8 cellular contexts compared by ENCODE assay signal in the genomic region with DNA sequence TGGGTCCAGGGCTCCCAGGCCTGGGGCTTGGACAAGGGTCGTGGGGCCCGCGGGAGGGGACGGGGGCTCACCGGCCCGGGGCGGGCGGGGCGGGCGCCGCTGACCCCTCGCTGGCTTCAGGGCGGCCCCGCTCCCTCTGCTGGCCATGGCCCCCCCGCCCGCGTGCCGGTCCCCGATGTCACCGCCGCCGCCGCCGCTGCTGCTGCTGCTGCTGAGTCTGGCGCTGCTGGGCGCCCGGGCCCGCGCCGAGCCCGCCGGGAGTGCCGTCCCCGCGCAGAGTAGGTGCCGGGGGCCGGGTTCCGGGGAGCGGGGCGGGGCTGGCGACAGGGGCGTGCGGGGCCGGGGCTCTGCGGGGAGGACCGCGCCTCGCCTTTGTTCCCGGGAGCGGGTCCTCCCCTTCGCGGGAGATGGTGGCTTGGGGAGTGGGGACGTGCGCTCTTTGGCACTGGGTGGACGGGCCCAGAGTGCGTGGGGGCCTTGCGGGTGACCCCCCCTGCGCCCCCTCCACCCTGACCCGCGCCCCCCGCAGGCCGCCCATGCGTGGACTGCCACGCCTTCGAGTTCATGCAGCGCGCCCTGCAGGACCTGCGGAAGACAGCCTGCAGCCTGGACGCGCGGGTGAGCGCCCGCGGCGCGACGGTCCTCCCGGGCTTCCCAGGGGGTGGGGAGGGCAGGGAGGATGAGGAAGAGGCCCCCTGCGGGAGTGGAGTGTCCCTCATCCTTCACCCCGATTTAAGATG. TPM values are rescaled to one million over a fixed set of nuclear protein-coding genes. Genes with fewer than 3 reads are reported as not detected.
DNase-seq lines count a peak whose midpoint lies in the region; ATAC-seq and TF ChIP-seq lines count a peak whose summit lies in the region.

No MANE protein-coding gene starts in this region.

- peaks cover 20% of the 10 kb centered on the region for H3K27me3 Mint-ChIP-seq in activated CD4-positive, alpha-beta memory T cell treated with anti-CD3 and anti-CD28 coated beads for 36 hours
- H3K27me3 Mint-ChIP-seq in natural killer cell (ENCODE audit: low read depth in 2 of 2), result peaks cover 23 to 24% of the 10 kb centered on the region in 2 donors

- H3K36me3 ChIP-seq in esophagus (ENCODE audit: control insufficient read depth in 2 of 2, insufficient read depth in 2 of 2, low read length in 1 of 2), result no peaks in the 10 kb centered on the region

- DNase-seq in activated CD4-positive, alpha-beta memory T cell treated with anti-CD3 and anti-CD28 coated beads for 36 hours, result peak; percentile 44
- DNase-seq in natural killer cell, result peak; percentile 31
- no peak for DNase-seq in NCI-H2029 (lab: John Stamatoyannopoulos, UW)
- DNase-seq in MV-4-11 (lab: John Stamatoyannopoulos, UW), result no peak

- no peaks in the 10 kb centered on the region for H3K9me3 Mint-ChIP-seq in activated CD4-positive, alpha-beta memory T cell treated with anti-CD3 and anti-CD28 coated beads for 36 hours
- no peaks in the 10 kb centered on the region for H3K9me3 Mint-ChIP-seq in natural killer cell

- POLR2A ChIA-PET in activated CD4-positive, alpha-beta memory T cell treated with anti-CD3 and anti-CD28 coated beads for 36 hours (lab: Charles Lee), result no interaction called here

- peaks cover 4% of the 10 kb centered on the region for H3K4me1 Mint-ChIP-seq in activated CD4-positive, alpha-beta memory T cell treated with anti-CD3 and anti-CD28 coated beads for 36 hours (ENCODE audit: low read depth)
- H3K4me1 Mint-ChIP-seq in natural killer cell, result no peaks in the 10 kb centered on the region

- no peak overlapping the region for H3K27ac ChIP-seq in esophagus (ENCODE audit: low read depth in 2 of 2, low read length in 1 of 2)

- H3K4me3 Mint-ChIP-seq in activated CD4-positive, alpha-beta memory T cell treated with anti-CD3 and anti-CD28 coated beads for 36 hours, result peak overlapping the region; percentile 63
- H3K4me3 Mint-ChIP-seq in natural killer cell, result peak overlapping the region; percentile 80

- no peak overlapping the region for H3K27ac Mint-ChIP-seq in activated CD4-positive, alpha-beta memory T cell treated with anti-CD3 and anti-CD28 coated beads for 36 hours
- H3K27ac Mint-ChIP-seq in natural killer cell, result no peak overlapping the region

- whole genome bisulfite sequencing in esophagus, 2 donors, result 1 to 2% methylated on average over 50 to 80 of the region's 80 CpGs

- intact Hi-C loops in activated CD4-positive, alpha-beta memory T cell treated with anti-CD3 and anti-CD28 coated beads for 36 hours (cut with micrococcal nuclease), result no loop called here
- intact Hi-C loops in natural killer cell (cut with micrococcal nuclease), result no loop called here

- peak; percentile 50 for ATAC-seq in GM18502 (IDR thresholded peaks at IDR 0.05; ENCODE audit: poor library complexity, unreplicated experiment)
- ATAC-seq in HG03342 (IDR thresholded peaks at IDR 0.05; ENCODE audit: unreplicated experiment), result peak; percentile 19
- ATAC-seq in natural killer cell, result peak; percentile 45 to 68 (median 63)
- no peak for ATAC-seq in HG03457 (IDR thresholded peaks at IDR 0.05; ENCODE audit: unreplicated experiment)

- no peak for TF ChIP-seq CTCF in natural killer cell (IDR thresholded peaks at IDR 0.05)

- peaks cover 10 to 12% of the 10 kb centered on the region in 2 donors for H3K4me1 ChIP-seq in esophagus (ENCODE audit: control insufficient read depth in 2 of 2, insufficient read depth in 2 of 2, low read length in 1 of 2)

- CTCF ChIA-PET in activated CD4-positive, alpha-beta memory T cell treated with anti-CD3 and anti-CD28 coated beads for 36 hours (lab: Charles Lee), result no interaction called here

- H3K27me3 ChIP-seq in esophagus (ENCODE audit: control insufficient read depth in 1 of 2, insufficient read depth in 2 of 2, low read length in 2 of 2), result peaks cover 0 to 18% of the 10 kb centered on the region in 2 donors

- H3K9me3 ChIP-seq in esophagus (ENCODE audit: control insufficient read depth in 2 of 2, insufficient read depth in 1 of 2, low read depth in 1 of 2, low read length in 1 of 2), result no peaks in the 10 kb centered on the region

- H3K36me3 Mint-ChIP-seq in activated CD4-positive, alpha-beta memory T cell treated with anti-CD3 and anti-CD28 coated beads for 36 hours, result no peaks in the 10 kb centered on the region
- H3K36me3 Mint-ChIP-seq in natural killer cell, result no peaks in the 10 kb centered on the region

- peak overlapping the region; percentile 58 to 66 for H3K4me3 ChIP-seq in esophagus (ENCODE audit: low read depth in 1 of 2, low read length in 2 of 2)

RNA-seq across cellular contexts. Expression of a gene that starts 16.8 kb away (rescaled TPM):
- under 1 TPM; 0.19 to 0.29 TPM for total RNA-seq in activated CD4-positive, alpha-beta memory T cell treated with anti-CD3 and anti-CD28 coated beads for 36 hours
- polyA plus RNA-seq in esophagus, result under 1 TPM in 1 of 2 donors, not detected in 1; 0.02 TPM
- total RNA-seq in natural killer cell, result not detected

RNA-seq across cellular contexts. Expression of a gene that starts 33.6 kb away (rescaled TPM):
- total RNA-seq in activated CD4-positive, alpha-beta memory T cell treated with anti-CD3 and anti-CD28 coated beads for 36 hours, result 10 to 100 TPM; 39.5 to 41.5 TPM
- polyA plus RNA-seq in esophagus, result 10 to 100 TPM; 27.1 to 35.4 TPM
- 10 to 100 TPM; 38.7 to 47.6 (median 46.0) TPM for total RNA-seq in natural killer cell

Comparison
In these comparisons a context has a peak if more than half of its experiments do, and no peak if none do; other contexts are left out.
1. DNase-seq: peak in activated CD4-positive, alpha-beta memory T cell treated with anti-CD3 and anti-CD28 coated beads for 36 hours (single experiment) and natural killer cell (single experiment); none in NCI-H2029 (single experiment) and MV-4-11 (single experiment).